ENCODE assay signal across 1 cellular context in the genomic region with DNA sequence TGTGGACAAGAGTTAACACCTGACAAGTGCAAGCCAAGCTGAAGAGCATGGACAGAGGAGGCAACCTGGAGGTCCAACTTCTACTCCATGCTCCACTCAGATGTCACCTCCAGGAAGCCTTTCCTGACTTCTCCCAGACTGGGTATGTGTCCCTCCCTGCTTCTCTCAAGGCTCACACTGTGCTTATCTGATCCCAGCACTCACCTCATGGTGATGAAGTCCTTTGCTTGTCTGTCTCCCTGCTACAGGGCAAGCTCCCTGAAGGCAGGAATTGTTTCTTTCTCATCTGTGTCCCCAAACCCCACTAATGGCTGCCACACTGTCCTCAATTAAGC.
TF ChIP-seq lines count a peak whose summit lies in the region.

No MANE protein-coding gene starts in this region.

TF ChIP-seq in HCT116, 20 proteins besides CTCF, POLR2A, EP300 and RAD21:
- no peak for TF ChIP-seq SIN3A (IDR thresholded peaks at IDR 0.05; ENCODE audit: low read depth)
- TF ChIP-seq ZNF274 (IDR thresholded peaks at IDR 0.05; ENCODE audit: low read depth, low read length) = no peak
- TF ChIP-seq ZFX (IDR thresholded peaks at IDR 0.05) = peak; percentile 17; the same call in 1 of the 2 replicates
- no peak for TF ChIP-seq SRF (IDR thresholded peaks at IDR 0.05; ENCODE audit: low read depth)
- TF ChIP-seq, protein P1, sequence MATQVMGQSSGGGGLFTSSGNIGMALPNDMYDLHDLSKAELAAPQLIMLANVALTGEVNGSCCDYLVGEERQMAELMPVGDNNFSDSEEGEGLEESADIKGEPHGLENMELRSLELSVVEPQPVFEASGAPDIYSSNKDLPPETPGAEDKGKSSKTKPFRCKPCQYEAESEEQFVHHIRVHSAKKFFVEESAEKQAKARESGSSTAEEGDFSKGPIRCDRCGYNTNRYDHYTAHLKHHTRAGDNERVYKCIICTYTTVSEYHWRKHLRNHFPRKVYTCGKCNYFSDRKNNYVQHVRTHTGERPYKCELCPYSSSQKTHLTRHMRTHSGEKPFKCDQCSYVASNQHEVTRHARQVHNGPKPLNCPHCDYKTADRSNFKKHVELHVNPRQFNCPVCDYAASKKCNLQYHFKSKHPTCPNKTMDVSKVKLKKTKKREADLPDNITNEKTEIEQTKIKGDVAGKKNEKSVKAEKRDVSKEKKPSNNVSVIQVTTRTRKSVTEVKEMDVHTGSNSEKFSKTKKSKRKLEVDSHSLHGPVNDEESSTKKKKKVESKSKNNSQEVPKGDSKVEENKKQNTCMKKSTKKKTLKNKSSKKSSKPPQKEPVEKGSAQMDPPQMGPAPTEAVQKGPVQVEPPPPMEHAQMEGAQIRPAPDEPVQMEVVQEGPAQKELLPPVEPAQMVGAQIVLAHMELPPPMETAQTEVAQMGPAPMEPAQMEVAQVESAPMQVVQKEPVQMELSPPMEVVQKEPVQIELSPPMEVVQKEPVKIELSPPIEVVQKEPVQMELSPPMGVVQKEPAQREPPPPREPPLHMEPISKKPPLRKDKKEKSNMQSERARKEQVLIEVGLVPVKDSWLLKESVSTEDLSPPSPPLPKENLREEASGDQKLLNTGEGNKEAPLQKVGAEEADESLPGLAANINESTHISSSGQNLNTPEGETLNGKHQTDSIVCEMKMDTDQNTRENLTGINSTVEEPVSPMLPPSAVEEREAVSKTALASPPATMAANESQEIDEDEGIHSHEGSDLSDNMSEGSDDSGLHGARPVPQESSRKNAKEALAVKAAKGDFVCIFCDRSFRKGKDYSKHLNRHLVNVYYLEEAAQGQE (IDR thresholded peaks at IDR 0.05; ENCODE audit: low read depth) = no peak
